1 cellular context compared by ENCODE assay signal in genomic region chr3:177338697-177339219, GRCh38.
TF ChIP-seq lines count a peak whose summit lies in the region.

No MANE protein-coding gene starts in this region.

TF ChIP-seq in K562, 482 proteins besides CTCF, POLR2A, EP300 and RAD21 (continued from another document and continues in another):
- TF ChIP-seq LCOR (CRISPR knock-in tag; IDR thresholded peaks at IDR 0.05) (peak; percentile 76; the same call in 1 of the 2 replicates), NCOA6 (IDR thresholded peaks at IDR 0.05) (peak; percentile 35; the same call in 1 of the 2 replicates), POU5F1 (IDR thresholded peaks at IDR 0.05; ENCODE audit: borderline replicate concordance, low read depth, low read length, partially characterized antibody) (no peak), ZKSCAN1 (IDR thresholded peaks at IDR 0.05; ENCODE audit: low read depth, low read length) (no peak), L3MBTL2 (IDR thresholded peaks at IDR 0.05) (no peak; the same call in 1 of the 2 replicates), LEF1 (IDR thresholded peaks at IDR 0.05) (peak; percentile 86), SMAD1 (IDR thresholded peaks at IDR 0.05; ENCODE audit: low read depth, low read length, partially characterized antibody) (no peak), EHMT2 (IDR thresholded peaks at IDR 0.05) (0 out of 2 replicates have a peak, but pooled peaks have one; percentile 3), ZNF707 (CRISPR knock-in tag; conservative IDR thresholded peaks at IDR 0.05) (no peak), HMGXB4 (CRISPR knock-in tag; IDR thresholded peaks at IDR 0.05) (no peak), PRMT5 (CRISPR knock-in tag; IDR thresholded peaks at IDR 0.05) (no peak), PHF20 (IDR thresholded peaks at IDR 0.05; ENCODE audit: partially characterized antibody) (no peak), ZNF740 (CRISPR knock-in tag; IDR thresholded peaks at IDR 0.05) (no peak), ZNF740 (tag; IDR thresholded peaks at IDR 0.05) (no peak), CREB1 (IDR thresholded peaks at IDR 0.05) (peak; percentile 43; the same call in 1 of the 2 replicates), CREB1 (CRISPR knock-in tag; IDR thresholded peaks at IDR 0.05) (no peak), GATAD2A (IDR thresholded peaks at IDR 0.05) (peak; percentile 86; the same call in 1 of the 2 replicates), ZNF324 (CRISPR knock-in tag; IDR thresholded peaks at IDR 0.05) (no peak), ZNF253 (CRISPR knock-in tag; conservative IDR thresholded peaks at IDR 0.05) (no peak), C11orf30 (IDR thresholded peaks at IDR 0.05; ENCODE audit: low read depth) (no peak), ZHX1 (conservative IDR thresholded peaks at IDR 0.05; ENCODE audit: low read length) (no peak), MED1 (CRISPR knock-in tag; IDR thresholded peaks at IDR 0.05; ENCODE audit: borderline replicate concordance) (no peak), E2F3 (CRISPR knock-in tag; IDR thresholded peaks at IDR 0.05) (no peak), CBX1 (IDR thresholded peaks at IDR 0.05; ENCODE audit: low read depth) (no peak), GABPB1 (CRISPR knock-in tag; IDR thresholded peaks at IDR 0.05) (0 out of 2 replicates have a peak, but pooled peaks have one; percentile 19), GTF2B (IDR thresholded peaks at IDR 0.05; ENCODE audit: extremely low read depth, insufficient read length) (no peak), NRF1 (conservative IDR thresholded peaks at IDR 0.05 in 1 of 2, IDR thresholded peaks at IDR 0.05 in 1 of 2) (no peak), GTF2E2 (tag; IDR thresholded peaks at IDR 0.05) (no peak), CBX8 (IDR thresholded peaks at IDR 0.05; ENCODE audit: borderline replicate concordance, extremely low read depth, low read depth, low read length, poor library complexity, severe bottlenecking) (no peak), ZNF134 (CRISPR knock-in tag; conservative IDR thresholded peaks at IDR 0.05) (no peak), ZFP30 (CRISPR knock-in tag; IDR thresholded peaks at IDR 0.05; ENCODE audit: borderline replicate concordance) (no peak), SMARCB1 (IDR thresholded peaks at IDR 0.05; ENCODE audit: insufficient read length, low read depth) (peak; percentile 46), ZNF277 (CRISPR knock-in tag; IDR thresholded peaks at IDR 0.05; ENCODE audit: borderline replicate concordance) (no peak), TRIM28 (IDR thresholded peaks at IDR 0.05) (no peak; the same call in 1 of the 2 replicates), PHF21A (IDR thresholded peaks at IDR 0.05; ENCODE audit: borderline replicate concordance, low read depth) (peak; percentile 46; the same call in 1 of the 2 replicates), FOXM1 (IDR thresholded peaks at IDR 0.05; ENCODE audit: low read depth) (peak; percentile 68), FOXM1 (CRISPR knock-in tag; IDR thresholded peaks at IDR 0.05; ENCODE audit: low read depth) (no peak)
- TF ChIP-seq, protein P1, sequence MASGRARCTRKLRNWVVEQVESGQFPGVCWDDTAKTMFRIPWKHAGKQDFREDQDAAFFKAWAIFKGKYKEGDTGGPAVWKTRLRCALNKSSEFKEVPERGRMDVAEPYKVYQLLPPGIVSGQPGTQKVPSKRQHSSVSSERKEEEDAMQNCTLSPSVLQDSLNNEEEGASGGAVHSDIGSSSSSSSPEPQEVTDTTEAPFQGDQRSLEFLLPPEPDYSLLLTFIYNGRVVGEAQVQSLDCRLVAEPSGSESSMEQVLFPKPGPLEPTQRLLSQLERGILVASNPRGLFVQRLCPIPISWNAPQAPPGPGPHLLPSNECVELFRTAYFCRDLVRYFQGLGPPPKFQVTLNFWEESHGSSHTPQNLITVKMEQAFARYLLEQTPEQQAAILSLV (tag; IDR thresholded peaks at IDR 0.05): peak; percentile 79; the same call in 1 of the 2 replicates
- TF ChIP-seq, protein P2, sequence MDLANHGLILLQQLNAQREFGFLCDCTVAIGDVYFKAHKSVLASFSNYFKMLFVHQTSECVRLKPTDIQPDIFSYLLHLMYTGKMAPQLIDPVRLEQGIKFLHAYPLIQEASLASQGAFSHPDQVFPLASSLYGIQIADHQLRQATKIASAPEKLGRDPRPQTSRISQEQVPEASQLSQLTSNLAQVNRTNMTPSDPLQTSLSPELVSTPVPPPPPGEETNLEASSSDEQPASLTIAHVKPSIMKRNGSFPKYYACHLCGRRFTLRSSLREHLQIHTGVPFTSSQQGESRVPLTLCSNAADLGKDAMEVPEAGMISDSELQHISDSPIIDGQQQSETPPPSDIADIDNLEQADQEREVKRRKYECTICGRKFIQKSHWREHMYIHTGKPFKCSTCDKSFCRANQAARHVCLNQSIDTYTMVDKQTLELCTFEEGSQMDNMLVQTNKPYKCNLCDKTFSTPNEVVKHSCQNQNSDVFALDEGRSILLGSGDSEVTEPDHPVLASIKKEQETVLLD (IDR thresholded peaks at IDR 0.05): no peak
- TF ChIP-seq, protein P3, sequence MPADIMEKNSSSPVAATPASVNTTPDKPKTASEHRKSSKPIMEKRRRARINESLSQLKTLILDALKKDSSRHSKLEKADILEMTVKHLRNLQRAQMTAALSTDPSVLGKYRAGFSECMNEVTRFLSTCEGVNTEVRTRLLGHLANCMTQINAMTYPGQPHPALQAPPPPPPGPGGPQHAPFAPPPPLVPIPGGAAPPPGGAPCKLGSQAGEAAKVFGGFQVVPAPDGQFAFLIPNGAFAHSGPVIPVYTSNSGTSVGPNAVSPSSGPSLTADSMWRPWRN (IDR thresholded peaks at IDR 0.05; ENCODE audit: low read depth): 0 out of 2 replicates have a peak, but pooled peaks have one; percentile 43
- TF ChIP-seq, protein P4, sequence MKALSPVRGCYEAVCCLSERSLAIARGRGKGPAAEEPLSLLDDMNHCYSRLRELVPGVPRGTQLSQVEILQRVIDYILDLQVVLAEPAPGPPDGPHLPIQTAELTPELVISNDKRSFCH (CRISPR knock-in tag; IDR thresholded peaks at IDR 0.05): no peak
- TF ChIP-seq, protein P4 (tag; IDR thresholded peaks at IDR 0.05): peak; percentile 48; the same call in 1 of the 2 replicates
- TF ChIP-seq, protein P5, sequence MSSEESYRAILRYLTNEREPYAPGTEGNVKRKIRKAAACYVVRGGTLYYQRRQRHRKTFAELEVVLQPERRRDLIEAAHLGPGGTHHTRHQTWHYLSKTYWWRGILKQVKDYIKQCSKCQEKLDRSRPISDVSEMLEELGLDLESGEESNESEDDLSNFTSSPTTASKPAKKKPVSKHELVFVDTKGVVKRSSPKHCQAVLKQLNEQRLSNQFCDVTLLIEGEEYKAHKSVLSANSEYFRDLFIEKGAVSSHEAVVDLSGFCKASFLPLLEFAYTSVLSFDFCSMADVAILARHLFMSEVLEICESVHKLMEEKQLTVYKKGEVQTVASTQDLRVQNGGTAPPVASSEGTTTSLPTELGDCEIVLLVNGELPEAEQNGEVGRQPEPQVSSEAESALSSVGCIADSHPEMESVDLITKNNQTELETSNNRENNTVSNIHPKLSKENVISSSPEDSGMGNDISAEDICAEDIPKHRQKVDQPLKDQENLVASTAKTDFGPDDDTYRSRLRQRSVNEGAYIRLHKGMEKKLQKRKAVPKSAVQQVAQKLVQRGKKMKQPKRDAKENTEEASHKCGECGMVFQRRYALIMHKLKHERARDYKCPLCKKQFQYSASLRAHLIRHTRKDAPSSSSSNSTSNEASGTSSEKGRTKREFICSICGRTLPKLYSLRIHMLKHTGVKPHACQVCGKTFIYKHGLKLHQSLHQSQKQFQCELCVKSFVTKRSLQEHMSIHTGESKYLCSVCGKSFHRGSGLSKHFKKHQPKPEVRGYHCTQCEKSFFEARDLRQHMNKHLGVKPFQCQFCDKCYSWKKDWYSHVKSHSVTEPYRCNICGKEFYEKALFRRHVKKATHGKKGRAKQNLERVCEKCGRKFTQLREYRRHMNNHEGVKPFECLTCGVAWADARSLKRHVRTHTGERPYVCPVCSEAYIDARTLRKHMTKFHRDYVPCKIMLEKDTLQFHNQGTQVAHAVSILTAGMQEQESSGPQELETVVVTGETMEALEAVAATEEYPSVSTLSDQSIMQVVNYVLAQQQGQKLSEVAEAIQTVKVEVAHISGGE (CRISPR knock-in tag; IDR thresholded peaks at IDR 0.05): 0 out of 6 replicates have a peak, but pooled peaks of 1 of the 3 experiments have one; percentile 35
- TF ChIP-seq, protein P6, sequence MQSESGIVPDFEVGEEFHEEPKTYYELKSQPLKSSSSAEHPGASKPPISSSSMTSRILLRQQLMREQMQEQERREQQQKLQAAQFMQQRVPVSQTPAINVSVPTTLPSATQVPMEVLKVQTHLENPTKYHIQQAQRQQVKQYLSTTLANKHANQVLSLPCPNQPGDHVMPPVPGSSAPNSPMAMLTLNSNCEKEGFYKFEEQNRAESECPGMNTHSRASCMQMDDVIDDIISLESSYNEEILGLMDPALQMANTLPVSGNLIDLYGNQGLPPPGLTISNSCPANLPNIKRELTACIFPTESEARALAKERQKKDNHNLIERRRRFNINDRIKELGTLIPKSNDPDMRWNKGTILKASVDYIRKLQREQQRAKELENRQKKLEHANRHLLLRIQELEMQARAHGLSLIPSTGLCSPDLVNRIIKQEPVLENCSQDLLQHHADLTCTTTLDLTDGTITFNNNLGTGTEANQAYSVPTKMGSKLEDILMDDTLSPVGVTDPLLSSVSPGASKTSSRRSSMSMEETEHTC (IDR thresholded peaks at IDR 0.05): no peak
- TF ChIP-seq, protein P7, sequence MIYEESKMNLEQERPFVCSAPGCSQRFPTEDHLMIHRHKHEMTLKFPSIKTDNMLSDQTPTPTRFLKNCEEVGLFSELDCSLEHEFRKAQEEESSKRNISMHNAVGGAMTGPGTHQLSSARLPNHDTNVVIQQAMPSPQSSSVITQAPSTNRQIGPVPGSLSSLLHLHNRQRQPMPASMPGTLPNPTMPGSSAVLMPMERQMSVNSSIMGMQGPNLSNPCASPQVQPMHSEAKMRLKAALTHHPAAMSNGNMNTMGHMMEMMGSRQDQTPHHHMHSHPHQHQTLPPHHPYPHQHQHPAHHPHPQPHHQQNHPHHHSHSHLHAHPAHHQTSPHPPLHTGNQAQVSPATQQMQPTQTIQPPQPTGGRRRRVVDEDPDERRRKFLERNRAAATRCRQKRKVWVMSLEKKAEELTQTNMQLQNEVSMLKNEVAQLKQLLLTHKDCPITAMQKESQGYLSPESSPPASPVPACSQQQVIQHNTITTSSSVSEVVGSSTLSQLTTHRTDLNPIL (CRISPR knock-in tag; IDR thresholded peaks at IDR 0.05): no peak
- TF ChIP-seq, protein P8, sequence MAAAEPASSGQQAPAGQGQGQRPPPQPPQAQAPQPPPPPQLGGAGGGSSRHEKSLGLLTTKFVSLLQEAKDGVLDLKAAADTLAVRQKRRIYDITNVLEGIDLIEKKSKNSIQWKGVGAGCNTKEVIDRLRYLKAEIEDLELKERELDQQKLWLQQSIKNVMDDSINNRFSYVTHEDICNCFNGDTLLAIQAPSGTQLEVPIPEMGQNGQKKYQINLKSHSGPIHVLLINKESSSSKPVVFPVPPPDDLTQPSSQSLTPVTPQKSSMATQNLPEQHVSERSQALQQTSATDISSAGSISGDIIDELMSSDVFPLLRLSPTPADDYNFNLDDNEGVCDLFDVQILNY (CRISPR knock-in tag; IDR thresholded peaks at IDR 0.05): no peak
